ENCODE assay signal across 15 cellular contexts in genomic region chr13:33545492-33545891, GRCh38.
DNase-seq lines count a peak whose midpoint lies in the region; ATAC-seq and TF ChIP-seq lines count a peak whose summit lies in the region.
"Had no signal": no experiment of that assay in that cellular context is flagged by ENCODE, and none has a peak within 500 bp of the region (broad histone marks: within the 10 kb centered on the region; RNA-seq: fewer than 3 reads in every experiment).

No MANE protein-coding gene starts in this region.

- TF ChIP-seq EP300 in tibial nerve (IDR thresholded peaks at IDR 0.05): no peak

- peaks cover 0 to 58% (median 35%) of the 10 kb centered on the region in 4 donors for H3K4me1 ChIP-seq in tibial nerve

- H3K27me3 ChIP-seq in tibial nerve: no peaks in the 10 kb centered on the region
- H3K27me3 ChIP-seq: cardiac muscle cell, MG63 had no signal

- no peaks in the 10 kb centered on the region for H3K27me3 Mint-ChIP-seq in activated CD8-positive, alpha-beta memory T cell treated with anti-CD3 and anti-CD28 coated beads, Interleukin-2, amount 10 ng/mL, durations not matched to agents 7 days and 5 days
- no peaks in the 10 kb centered on the region for H3K27me3 Mint-ChIP-seq in WTC11 (ENCODE audit: low read depth)
- no peaks in the 10 kb centered on the region for H3K27me3 Mint-ChIP-seq in memory B cell

- no peak overlapping the region for H3K4me3 Mint-ChIP-seq in activated CD8-positive, alpha-beta memory T cell treated with anti-CD3 and anti-CD28 coated beads, Interleukin-2, amount 10 ng/mL, durations not matched to agents 7 days and 5 days
- H3K4me3 Mint-ChIP-seq in WTC11: peak overlapping the region; percentile 20; the same call in 1 of the 2 replicates
- H3K4me3 Mint-ChIP-seq in memory B cell: no peak overlapping the region

- H3K27ac ChIP-seq in tibial nerve: peak overlapping the region; percentile 9 to 98 (median 93)
- H3K27ac ChIP-seq: cardiac muscle cell had no signal

- no peaks in the 10 kb centered on the region for H3K36me3 ChIP-seq in tibial nerve
- H3K36me3 ChIP-seq: cardiac muscle cell, MG63 had no signal

- H3K9me3 Mint-ChIP-seq in activated CD8-positive, alpha-beta memory T cell treated with anti-CD3 and anti-CD28 coated beads, Interleukin-2, amount 10 ng/mL, durations not matched to agents 7 days and 5 days (ENCODE audit: low read depth): no peaks in the 10 kb centered on the region
- no peaks in the 10 kb centered on the region for H3K9me3 Mint-ChIP-seq in WTC11
- H3K9me3 Mint-ChIP-seq in memory B cell: peaks cover 5% of the 10 kb centered on the region

- no peak overlapping the region for H3K4me3 ChIP-seq in tibial nerve
- H3K4me3 ChIP-seq: cardiac muscle cell, MG63 had no signal

- peak overlapping the region; percentile 49 for H3K27ac Mint-ChIP-seq in activated CD8-positive, alpha-beta memory T cell treated with anti-CD3 and anti-CD28 coated beads, Interleukin-2, amount 10 ng/mL, durations not matched to agents 7 days and 5 days
- 0 out of 2 replicates have a peak overlapping the region, but pooled peaks have one; percentile 20 for H3K27ac Mint-ChIP-seq in WTC11
- H3K27ac Mint-ChIP-seq in memory B cell: peak overlapping the region; percentile 83

- WGBS in tibial nerve, 2 donors: 89 to 90% methylated on average over 3 of the region's 3 CpGs

- no peaks in the 10 kb centered on the region for H3K9me3 ChIP-seq in tibial nerve
- H3K9me3 ChIP-seq: MG63 had no signal

- no peak for DNase-seq in activated CD8-positive, alpha-beta memory T cell treated with anti-CD3 and anti-CD28 coated beads, Interleukin-2, amount 10 ng/mL, durations not matched to agents 7 days and 5 days
- DNase-seq in activated CD8-positive, alpha-beta memory T cell treated with anti-CD3 and anti-CD28 coated beads for 24 hours: no peak
- DNase-seq in WTC11 (ENCODE audit: low spot score): no peak
- DNase-seq in memory B cell (ENCODE audit: low spot score in 2 of 2): no peak
- DNase-seq in tibial nerve (ENCODE audit: low spot score in 2 of 2): no peak
- no peak for DNase-seq in GM19238 (ENCODE audit: insufficient read length, low spot score)
- no peak for DNase-seq in GM10266 (ENCODE audit: extremely low spot score)
- DNase-seq in 8988T: no peak
- DNase-seq: DMS79, MG63, midbrain, NCI-H510A treated with DMSO at 0.1 percent for 48 hours, retina, RPMI8226 had no signal

- no peak for ATAC-seq in activated CD8-positive, alpha-beta memory T cell treated with anti-CD3 and anti-CD28 coated beads, Interleukin-2, amount 10 ng/mL, durations not matched to agents 7 days and 5 days
- ATAC-seq in WTC11 (no peak), memory B cell (ENCODE audit: low read depth) (no peak)

- no peak for TF ChIP-seq POLR2A in tibial nerve (IDR thresholded peaks at IDR 0.05)

- CTCF ChIA-PET in activated CD8-positive, alpha-beta memory T cell treated with anti-CD3 and anti-CD28 coated beads, Interleukin-2, amount 10 ng/mL, durations not matched to agents 7 days and 5 days (lab: Charles Lee): interaction anchor here (3.1 kb wide), 1 partner anchor 178 kb away, joined by 34 read pairs; no protein-coding TSS in a partner anchor
- CTCF ChIA-PET in WTC11 (lab: Charles Lee): no interaction called here

- peaks cover 30% of the 10 kb centered on the region for H3K4me1 Mint-ChIP-seq in activated CD8-positive, alpha-beta memory T cell treated with anti-CD3 and anti-CD28 coated beads, Interleukin-2, amount 10 ng/mL, durations not matched to agents 7 days and 5 days
- peaks cover 45% of the 10 kb centered on the region for H3K4me1 Mint-ChIP-seq in WTC11
- peaks cover 23% of the 10 kb centered on the region for H3K4me1 Mint-ChIP-seq in memory B cell

- TF ChIP-seq CTCF in WTC11 (IDR thresholded peaks at IDR 0.05) (no peak), tibial nerve (IDR thresholded peaks at IDR 0.05) (no peak), GM10266 (IDR thresholded peaks at IDR 0.05; ENCODE audit: control insufficient read depth, insufficient read depth, low read depth, missing control alignments) (no peak)

- POLR2A ChIA-PET in WTC11 (lab: Charles Lee): no interaction called here

- peaks cover 4% of the 10 kb centered on the region for H3K36me3 Mint-ChIP-seq in activated CD8-positive, alpha-beta memory T cell treated with anti-CD3 and anti-CD28 coated beads, Interleukin-2, amount 10 ng/mL, durations not matched to agents 7 days and 5 days
- H3K36me3 Mint-ChIP-seq in WTC11 (no peaks in the 10 kb centered on the region), memory B cell (peaks cover 5% of the 10 kb centered on the region)

TF ChIP-seq in WTC11, 78 proteins besides CTCF, POLR2A, EP300 and RAD21:
- TF ChIP-seq ZNF138 (CRISPR knock-in tag; conservative IDR thresholded peaks at IDR 0.05) (no peak), NFE2L1 (CRISPR knock-in tag; IDR thresholded peaks at IDR 0.05) (no peak), SP1 (CRISPR knock-in tag; conservative IDR thresholded peaks at IDR 0.05) (no peak), JAZF1 (CRISPR knock-in tag; IDR thresholded peaks at IDR 0.05) (no peak), ZNF396 (CRISPR knock-in tag; IDR thresholded peaks at IDR 0.05; ENCODE audit: borderline replicate concordance) (no peak), TEAD4 (CRISPR knock-in tag; IDR thresholded peaks at IDR 0.05) (no peak), NR3C1 (CRISPR knock-in tag; conservative IDR thresholded peaks at IDR 0.05; ENCODE audit: low read depth) (no peak), NFYB (CRISPR knock-in tag; conservative IDR thresholded peaks at IDR 0.05; ENCODE audit: low read depth) (no peak), NR2C2 (CRISPR knock-in tag; IDR thresholded peaks at IDR 0.05) (no peak), MLX (CRISPR knock-in tag; IDR thresholded peaks at IDR 0.05) (no peak)

Comparison
In these comparisons a context has a peak if more than half of its experiments do, and no peak if none do; other contexts are left out.
1. H3K27ac Mint-ChIP-seq: peak in every context shown above with its lines; median percentile 83 in memory B cell; 49 in activated CD8-positive, alpha-beta memory T cell treated with anti-CD3 and anti-CD28 coated beads, Interleukin-2, amount 10 ng/mL, durations not matched to agents 7 days and 5 days; 20 in WTC11.